In genomic region chr2:167863377-167863776, GRCh38 we compare ENCODE assay signal across 11 cellular contexts.
DNase-seq lines count a peak whose midpoint lies in the region; ATAC-seq and TF ChIP-seq lines count a peak whose summit lies in the region.
"Had no signal": no experiment of that assay in that cellular context is flagged by ENCODE, and none has a peak within 500 bp of the region (broad histone marks: within the 10 kb centered on the region; RNA-seq: fewer than 3 reads in every experiment).

No MANE protein-coding gene starts in this region.

- H3K27ac Mint-ChIP-seq in activated T-helper 17 cell treated with anti-CD3 and anti-CD28 coated beads, Interleukin-2, amount 50 U/mL, for 72 hours = no peak overlapping the region
- H3K27ac Mint-ChIP-seq in nephron progenitor cell = peak overlapping the region; percentile 3

- H3K4me3 Mint-ChIP-seq in activated T-helper 17 cell treated with anti-CD3 and anti-CD28 coated beads, Interleukin-2, amount 50 U/mL, for 72 hours = no peak overlapping the region
- H3K4me3 Mint-ChIP-seq in nephron progenitor cell = no peak overlapping the region

- DNase-seq in nephron progenitor cell (no peak), T-helper 2 cell (no peak), posterior cingulate gyrus (no peak), NCI-H748 treated with DMSO at 0.1 percent for 48 hours (lab: John Stamatoyannopoulos, UW) (no peak)
- DNase-seq: GF-D8, GOT3, NCI-H2029, NCI-H510A treated with DMSO at 0.1 percent for 48 hours had no signal

- peaks cover 7% of the 10 kb centered on the region for H3K27me3 Mint-ChIP-seq in activated T-helper 17 cell treated with anti-CD3 and anti-CD28 coated beads, Interleukin-2, amount 50 U/mL, for 72 hours
- H3K27me3 Mint-ChIP-seq in nephron progenitor cell (ENCODE audit: low read depth, poor library complexity) = peaks cover 6% of the 10 kb centered on the region

- ATAC-seq in GM18909 (IDR thresholded peaks at IDR 0.05; ENCODE audit: poor library complexity, unreplicated experiment) (peak; percentile 17), HG02759 (IDR thresholded peaks at IDR 0.05; ENCODE audit: unreplicated experiment) (peak; percentile 26)
- ATAC-seq in activated T-helper 17 cell treated with anti-CD3 and anti-CD28 coated beads, Interleukin-2, amount 50 U/mL, for 72 hours (replicated peaks) = peak; percentile 32

- H3K4me1 Mint-ChIP-seq in activated T-helper 17 cell treated with anti-CD3 and anti-CD28 coated beads, Interleukin-2, amount 50 U/mL, for 72 hours = no peaks in the 10 kb centered on the region
- no peaks in the 10 kb centered on the region for H3K4me1 Mint-ChIP-seq in nephron progenitor cell

- H3K9me3 Mint-ChIP-seq in activated T-helper 17 cell treated with anti-CD3 and anti-CD28 coated beads, Interleukin-2, amount 50 U/mL, for 72 hours = no peaks in the 10 kb centered on the region
- no peaks in the 10 kb centered on the region for H3K9me3 Mint-ChIP-seq in nephron progenitor cell

- intact Hi-C loops in posterior cingulate gyrus (cut with DNase I) = no loop called here

- TF ChIP-seq CTCF in nephron progenitor cell (IDR thresholded peaks at IDR 0.05) = no peak

- no peaks in the 10 kb centered on the region for H3K36me3 Mint-ChIP-seq in activated T-helper 17 cell treated with anti-CD3 and anti-CD28 coated beads, Interleukin-2, amount 50 U/mL, for 72 hours (ENCODE audit: low read depth)
- H3K36me3 Mint-ChIP-seq in nephron progenitor cell (ENCODE audit: low read depth) = peaks cover 17% of the 10 kb centered on the region
